In genomic region chr2:209331291-209331844, GRCh38 we compare ENCODE assay signal across 8 cellular contexts.
DNase-seq lines count a peak whose midpoint lies in the region; ATAC-seq and TF ChIP-seq lines count a peak whose summit lies in the region.

No MANE protein-coding gene starts in this region.

- no peak overlapping the region for H3K14ac ChIP-seq in H9 (ENCODE audit: insufficient read depth, low read length)

- H3K79me2 ChIP-seq in H9 (ENCODE audit: insufficient read depth, low read length) (no peaks in the 10 kb centered on the region), OCI-LY1 (ENCODE audit: insufficient read depth, low read length) (no peaks in the 10 kb centered on the region)

- no peak overlapping the region for H3K4ac ChIP-seq in H9 (ENCODE audit: low read depth, low read length)

- H3K4me2 ChIP-seq in H9 (ENCODE audit: insufficient read depth, insufficient read length, low read length): no peak overlapping the region
- H3K4me2 ChIP-seq in OCI-LY1 (ENCODE audit: low read length): no peak overlapping the region

- no peak overlapping the region for H2BK15ac ChIP-seq in H9 (ENCODE audit: low read depth, low read length)

- no peak overlapping the region for H3K4me3 ChIP-seq in OCI-LY1 (ENCODE audit: low read depth, low read length, poor library complexity, severe bottlenecking)
- H3K4me3 ChIP-seq in fibroblast of the aortic adventitia (ENCODE audit: low read depth, low read length): no peak overlapping the region
- no peak overlapping the region for H3K4me3 ChIP-seq in gastroesophageal sphincter

- no peaks in the 10 kb centered on the region for H3K79me1 ChIP-seq in H9 (ENCODE audit: insufficient read depth, low read depth, low read length, poor library complexity, severe bottlenecking)

- no peaks in the 10 kb centered on the region for H3K36me3 ChIP-seq in OCI-LY1 (ENCODE audit: insufficient read depth, low read length)
- no peaks in the 10 kb centered on the region for H3K36me3 ChIP-seq in gastroesophageal sphincter

- no peak for DNase-seq in AG09319 (ENCODE audit: extremely low read depth, low read depth)
- DNase-seq in H9: no peak
- DNase-seq in fibroblast of the aortic adventitia (ENCODE audit: low read depth): peak; percentile 77
- DNase-seq in activated CD4-positive, alpha-beta T cell treated with anti-CD3 and anti-CD28 coated beads, Interleukin-2, amount 50 U/mL, for 4 hours: no peak
- no peak for DNase-seq in stimulated activated CD4-positive, alpha-beta T cell treated with anti-CD3 and anti-CD28 coated beads, Interleukin-2, amount 100 ng/mL, for 24 hours
- no peak for DNase-seq in AG08396 (ENCODE audit: low spot score)

- TF ChIP-seq POLR2A in gastroesophageal sphincter (IDR thresholded peaks at IDR 0.05): no peak

- peaks cover 10 to 11% of the 10 kb centered on the region in 2 experiments for H3K4me1 Mint-ChIP-seq in H9

- H3F3A ChIP-seq in OCI-LY1 (ENCODE audit: insufficient read depth, low read length): no peaks in the 10 kb centered on the region

- H4K20me1 ChIP-seq in H9 (ENCODE audit: control insufficient read depth, insufficient read depth, insufficient read length): no peaks in the 10 kb centered on the region
- H4K20me1 ChIP-seq in OCI-LY1 (ENCODE audit: insufficient read depth, low read length): no peaks in the 10 kb centered on the region

- H4K91ac ChIP-seq in H9 (ENCODE audit: insufficient read length, low read depth, low read length): no peak overlapping the region

- no peak overlapping the region for H3K56ac ChIP-seq in H9 (ENCODE audit: insufficient read length, low read depth, low read length)

- no CpG with 5 or more reads among the region's 1 CpG for WGBS in H9 (ENCODE audit: extremely low coverage, insufficient read length, low lambda C conversion rate)
- 24 to 45% methylated on average over 1 of the region's 1 CpG for WGBS in gastroesophageal sphincter (ENCODE audit: low coverage in 1 of 2), 2 donors

- no peak overlapping the region for H3K23ac ChIP-seq in H9 (ENCODE audit: insufficient read length, low read depth, low read length)

- H2BK5ac ChIP-seq in H9 (ENCODE audit: insufficient read length, low read length): no peak overlapping the region

- no peak overlapping the region for H2AK5ac ChIP-seq in H9 (ENCODE audit: insufficient read length, low read length)

- ATAC-seq in gastroesophageal sphincter: no peak

- H3K9me2 ChIP-seq in OCI-LY1 (ENCODE audit: low read depth, low read length): no peaks in the 10 kb centered on the region

- no peak overlapping the region for H4K5ac ChIP-seq in H9 (ENCODE audit: insufficient read length, low read depth, low read length)

- no peaks in the 10 kb centered on the region for H3K4me1 ChIP-seq in H9 (ENCODE audit: insufficient read depth, low read length)
- H3K4me1 ChIP-seq in OCI-LY1 (ENCODE audit: insufficient read depth, low read length, severe bottlenecking): no peaks in the 10 kb centered on the region
- peaks cover 0 to 5% (median 0%) of the 10 kb centered on the region in 3 donors for H3K4me1 ChIP-seq in gastroesophageal sphincter

- H3K36me3 Mint-ChIP-seq in H9 (ENCODE audit: insufficient read depth in 1 of 3, low read depth in 3 of 3): 0 out of 7 replicates have a peak, but pooled peaks cover 0 to 4% (median 0%) of the 10 kb centered on the region in 3 experiments

- no peak overlapping the region for H3K4me3 Mint-ChIP-seq in H9

- H2AFZ ChIP-seq in H9 (ENCODE audit: low read length): no peak overlapping the region
- no peak overlapping the region for H2AFZ ChIP-seq in OCI-LY1 (ENCODE audit: low read length)

- H3K27ac Mint-ChIP-seq in H9: no peak overlapping the region

- peaks cover 2 to 4% of the 10 kb centered on the region in 2 experiments; a peak in 3 of 5 replicates for H3K9me3 Mint-ChIP-seq in H9

- H3K27ac ChIP-seq in H9 (ENCODE audit: insufficient read length, low read depth, low read length): no peak overlapping the region
- no peak overlapping the region for H3K27ac ChIP-seq in OCI-LY1 (ENCODE audit: low read depth, low read length, poor library complexity, severe bottlenecking)
- no peak overlapping the region for H3K27ac ChIP-seq in gastroesophageal sphincter

- no peak overlapping the region for H2BK20ac ChIP-seq in H9 (ENCODE audit: low read depth, low read length, poor library complexity, severe bottlenecking)

- no peak overlapping the region for H3T11ph ChIP-seq in H9 (ENCODE audit: low read length)

- H4K8ac ChIP-seq in H9 (replicated peaks; ENCODE audit: insufficient read length, low read depth, low read length): no peak overlapping the region

- no peak for TF ChIP-seq EP300 in gastroesophageal sphincter (IDR thresholded peaks at IDR 0.05)

- H3K27me3 Mint-ChIP-seq in H9 (ENCODE audit: low read depth): peaks cover 12% of the 10 kb centered on the region

- no peak overlapping the region for H2BK12ac ChIP-seq in H9 (ENCODE audit: insufficient read length, low read depth, low read length)

- TF ChIP-seq CTCF in AG09319 (IDR thresholded peaks at IDR 0.05; ENCODE audit: low read depth, low read length) (peak; percentile 15), H9 (conservative IDR thresholded peaks at IDR 0.05) (peak; percentile 82), OCI-LY1 (IDR thresholded peaks at IDR 0.05; ENCODE audit: low read length) (peak; percentile 53; the same call in 1 of the 2 replicates), fibroblast of the aortic adventitia (IDR thresholded peaks at IDR 0.05; ENCODE audit: insufficient read depth, low read length) (peak; percentile 53), gastroesophageal sphincter (IDR thresholded peaks at IDR 0.05) (no peak)

- no peaks in the 10 kb centered on the region for H3K23me2 ChIP-seq in H9 (ENCODE audit: insufficient read length, low read depth, low read length, poor library complexity, severe bottlenecking)

- H3K9ac ChIP-seq in H9 (ENCODE audit: extremely low read depth, insufficient read length, low read length) (no peak overlapping the region), OCI-LY1 (ENCODE audit: low read length) (no peak overlapping the region)

- no peaks in the 10 kb centered on the region for H3K27me3 ChIP-seq in H9 (ENCODE audit: insufficient read depth, low read length)
- H3K27me3 ChIP-seq in OCI-LY1 (ENCODE audit: insufficient read depth, low read length): no peaks in the 10 kb centered on the region
- H3K27me3 ChIP-seq in gastroesophageal sphincter: no peaks in the 10 kb centered on the region

- H2BK120ac ChIP-seq in H9 (ENCODE audit: low read depth, low read length, poor library complexity, severe bottlenecking): no peak overlapping the region

- H3K18ac ChIP-seq in H9 (ENCODE audit: insufficient read length, low read depth, low read length): no peak overlapping the region

- H3K9me3 ChIP-seq in H9 (ENCODE audit: control insufficient read depth, low read depth, low read length): no peaks in the 10 kb centered on the region
- H3K9me3 ChIP-seq in OCI-LY1 (ENCODE audit: low read length): no peaks in the 10 kb centered on the region
- H3K9me3 ChIP-seq in gastroesophageal sphincter: no peaks in the 10 kb centered on the region

Comparison
In these comparisons a context has a peak if more than half of its experiments do, and no peak if none do; other contexts are left out.
1. CTCF ChIP-seq: peak in AG09319 (single experiment), H9 (single experiment), OCI-LY1 (single experiment) and fibroblast of the aortic adventitia (single experiment); none in gastroesophageal sphincter (0 of 4).